ENCODE assay signal across 19 cellular contexts in the genomic region with DNA sequence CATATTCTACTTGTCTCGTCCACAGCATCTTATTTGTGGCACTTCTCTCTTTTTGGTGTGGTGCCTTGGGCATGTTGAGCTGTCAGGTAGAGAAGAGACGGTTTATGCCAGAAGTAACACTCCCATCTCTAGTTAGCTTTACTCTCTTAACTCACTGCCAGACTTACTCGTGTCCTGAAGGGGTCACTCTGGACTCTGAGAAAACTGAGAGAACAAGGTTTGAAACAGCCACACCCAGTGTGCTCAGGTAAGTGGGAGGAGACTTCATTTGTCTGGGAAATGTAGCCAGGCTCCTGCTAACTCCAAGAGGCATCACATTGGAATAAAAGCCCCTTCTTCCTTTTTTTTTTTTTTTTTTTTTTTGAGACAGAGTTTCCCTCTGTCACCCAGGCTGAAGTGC.
DNase-seq lines count a peak whose midpoint lies in the region; FAIRE-seq and TF ChIP-seq lines count a peak whose summit lies in the region.
"Had no signal": no experiment of that assay in that cellular context is flagged by ENCODE, and none has a peak within 500 bp of the region (broad histone marks: within the 10 kb centered on the region; RNA-seq: fewer than 3 reads in every experiment).

No MANE protein-coding gene starts in this region.

- H2AFZ ChIP-seq in OCI-LY3 (ENCODE audit: low read depth, low read length) = no peak overlapping the region
- H2AFZ ChIP-seq in smooth muscle cell (ENCODE audit: low read depth) = no peak overlapping the region
- H2AFZ ChIP-seq: GM23248 had no signal

- H3F3A ChIP-seq in smooth muscle cell (ENCODE audit: low read depth) = no peaks in the 10 kb centered on the region

- H3K4me1 ChIP-seq in OCI-LY3 (ENCODE audit: low read length) = no peaks in the 10 kb centered on the region
- H3K4me1 ChIP-seq in tibial nerve = peaks cover 0 to 8% (median 0%) of the 10 kb centered on the region in 4 donors
- H3K4me1 ChIP-seq in smooth muscle cell (ENCODE audit: low read depth) = no peaks in the 10 kb centered on the region

- no peak overlapping the region for H3K27ac Mint-ChIP-seq in nephron progenitor cell
- H3K27ac Mint-ChIP-seq: CD4-positive, alpha-beta memory T cell had no signal

- WGBS in tibial nerve, 2 donors = 86 to 93% methylated on average over 3 of the region's 3 CpGs
- 87% methylated on average over 3 of the region's 3 CpGs for WGBS in smooth muscle cell (ENCODE audit: low lambda C conversion rate)

- H3K4me3 Mint-ChIP-seq in nephron progenitor cell = no peak overlapping the region
- H3K4me3 Mint-ChIP-seq: CD4-positive, alpha-beta memory T cell had no signal

- no peak for TF ChIP-seq EP300 in tibial nerve (IDR thresholded peaks at IDR 0.05)

- no peak for TF ChIP-seq POLR2A in GM12891 (IDR thresholded peaks at IDR 0.05; ENCODE audit: low read depth, low read length)
- no peak for TF ChIP-seq POLR2A in tibial nerve (IDR thresholded peaks at IDR 0.05)

- no peak for DNase-seq in GM12891 (ENCODE audit: insufficient read length, low spot score)
- DNase-seq in LNCaP clone FGC (ENCODE audit: low read depth) = no peak
- DNase-seq in iPS-NIHi7 (ENCODE audit: extremely low spot score) = peak; percentile 43
- no peak for DNase-seq in CD1c-positive myeloid dendritic cell (ENCODE audit: extremely low spot score)
- no peak for DNase-seq in nephron progenitor cell
- DNase-seq in tibial nerve (ENCODE audit: low spot score in 2 of 2) = no peak
- DNase-seq in smooth muscle cell (lab: John Stamatoyannopoulos, UW; ENCODE audit: unreplicated experiment) = no peak
- DNase-seq: ACHN; BE2C; C1 segment of cervical spinal cord; CD4-positive, alpha-beta memory T cell; DMS153; DMS79; GDM1; GM23248; HCEC 1CT had no signal

- peak; percentile 52 for FAIRE-seq in GM12891 (lab: Jason Lieb, UNC)
- FAIRE-seq: A204.1, H54 had no signal

- H3K4me3 ChIP-seq in LNCaP clone FGC (ENCODE audit: low read depth, low read length) = no peak overlapping the region
- no peak overlapping the region for H3K4me3 ChIP-seq in OCI-LY3 (ENCODE audit: low read length)
- H3K4me3 ChIP-seq in tibial nerve = no peak overlapping the region
- H3K4me3 ChIP-seq in smooth muscle cell = no peak overlapping the region
- H3K4me3 ChIP-seq: GM23248 had no signal

- TF ChIP-seq CTCF in LNCaP clone FGC (IDR thresholded peaks at IDR 0.05; ENCODE audit: control insufficient read depth, extremely low read depth, insufficient read depth) (peak; percentile 7; the same call in 1 of the 2 replicates), OCI-LY3 (IDR thresholded peaks at IDR 0.05; ENCODE audit: low read depth, low read length) (peak; percentile 25), nephron progenitor cell (IDR thresholded peaks at IDR 0.05) (no peak), tibial nerve (IDR thresholded peaks at IDR 0.05) (no peak), smooth muscle cell (IDR thresholded peaks at IDR 0.05; ENCODE audit: borderline replicate concordance, insufficient read depth, poor library complexity, severe bottlenecking) (no peak)

- H3K36me3 ChIP-seq in OCI-LY3 (replicated peaks; ENCODE audit: low read depth, low read length) = no peaks in the 10 kb centered on the region
- H3K36me3 ChIP-seq in tibial nerve = no peaks in the 10 kb centered on the region
- H3K36me3 ChIP-seq in smooth muscle cell (ENCODE audit: low read depth) = no peaks in the 10 kb centered on the region
- H3K36me3 ChIP-seq: BE2C had no signal

- peaks cover 23% of the 10 kb centered on the region for H3K4me1 Mint-ChIP-seq in nephron progenitor cell

- H3K79me2 ChIP-seq in OCI-LY3 (ENCODE audit: low read length) (no peaks in the 10 kb centered on the region), smooth muscle cell (ENCODE audit: low read depth) (no peaks in the 10 kb centered on the region)

- H3K9ac ChIP-seq in OCI-LY3 (ENCODE audit: low read length) (no peak overlapping the region), smooth muscle cell (ENCODE audit: low read depth) (no peak overlapping the region)
- H3K9ac ChIP-seq: GM23248 had no signal

- no peak overlapping the region for H3K4me2 ChIP-seq in OCI-LY3 (ENCODE audit: low read length)
- no peak overlapping the region for H3K4me2 ChIP-seq in smooth muscle cell

- H3K36me3 Mint-ChIP-seq in nephron progenitor cell (ENCODE audit: low read depth) = no peaks in the 10 kb centered on the region
- H3K36me3 Mint-ChIP-seq: CD4-positive, alpha-beta memory T cell had no signal

- H3K27me3 Mint-ChIP-seq in nephron progenitor cell (ENCODE audit: low read depth, poor library complexity) = peaks cover 5% of the 10 kb centered on the region

- H4K20me1 ChIP-seq in OCI-LY3 (ENCODE audit: insufficient read depth, low read length) = no peaks in the 10 kb centered on the region
- no peaks in the 10 kb centered on the region for H4K20me1 ChIP-seq in smooth muscle cell (ENCODE audit: low read depth)

- H3K9me3 ChIP-seq in OCI-LY3 (ENCODE audit: insufficient read depth, low read length) (no peaks in the 10 kb centered on the region), tibial nerve (no peaks in the 10 kb centered on the region), smooth muscle cell (replicated peaks; ENCODE audit: low read depth) (no peaks in the 10 kb centered on the region)
- H3K9me3 ChIP-seq: BE2C had no signal

- H3K27ac ChIP-seq in OCI-LY3 (ENCODE audit: low read length) = no peak overlapping the region
- no peak overlapping the region for H3K27ac ChIP-seq in tibial nerve
- no peak overlapping the region for H3K27ac ChIP-seq in smooth muscle cell (ENCODE audit: low read depth)
- H3K27ac ChIP-seq: GM23248 had no signal

- H3K27me3 ChIP-seq in OCI-LY3 (ENCODE audit: low read depth, low read length) (no peaks in the 10 kb centered on the region), tibial nerve (no peaks in the 10 kb centered on the region), smooth muscle cell (ENCODE audit: low read depth) (no peaks in the 10 kb centered on the region)
- H3K27me3 ChIP-seq: BE2C had no signal

- no peaks in the 10 kb centered on the region for H3K9me3 Mint-ChIP-seq in nephron progenitor cell
- H3K9me3 Mint-ChIP-seq: CD4-positive, alpha-beta memory T cell had no signal

TF ChIP-seq in GM12891, 5 proteins besides CTCF, POLR2A, EP300 and RAD21:
- TF ChIP-seq PAX5 (IDR thresholded peaks at IDR 0.05; ENCODE audit: insufficient read depth, low read length, severe bottlenecking) (no peak), TAF1 (IDR thresholded peaks at IDR 0.05; ENCODE audit: low read depth, low read length) (no peak), POLR2AphosphoS5 (IDR thresholded peaks at IDR 0.05; ENCODE audit: low read depth, low read length) (no peak), POU2F2 (IDR thresholded peaks at IDR 0.05; ENCODE audit: low read depth, low read length) (no peak), SPI1 (IDR thresholded peaks at IDR 0.05; ENCODE audit: low read depth, low read length) (no peak)

Comparison
In these comparisons a context has a peak if more than half of its experiments do, and no peak if none do; other contexts are left out.
1. CTCF ChIP-seq: peak in LNCaP clone FGC (single experiment) and OCI-LY3 (single experiment); none in nephron progenitor cell (single experiment), tibial nerve (0 of 5) and smooth muscle cell (single experiment).